Comparison of ENCODE assay signal across 6 cellular contexts in genomic region chr16:30924797-30925645, GRCh38. TPM values are rescaled to one million over a fixed set of nuclear protein-coding genes. Genes with fewer than 3 reads are reported as not detected.
A peak's percentile ranks its signal among the peaks of the same experiment; 100 is the strongest.
DNase-seq lines count a peak whose midpoint lies in the region; ATAC-seq and TF ChIP-seq lines count a peak whose summit lies in the region.

No MANE protein-coding gene starts in this region.

- no peaks in the 10 kb centered on the region for H3K27me3 ChIP-seq in SK-N-SH (ENCODE audit: insufficient read depth)

- H3K9me3 ChIP-seq in SK-N-SH: no peaks in the 10 kb centered on the region

- H3K4me1 ChIP-seq in SK-N-SH (ENCODE audit: control insufficient read depth in 1 of 2, insufficient read depth in 2 of 2, low read depth in 1 of 2, low read length in 1 of 2): peaks cover 0 to 23% of the 10 kb centered on the region in 2 experiments; a peak in 1 of 4 replicates

- H3K27me3 Mint-ChIP-seq in effector memory CD8-positive, alpha-beta T cell: no peaks in the 10 kb centered on the region
- no peaks in the 10 kb centered on the region for H3K27me3 Mint-ChIP-seq in stimulated activated memory B cell treated with anti-CD40 and anti-IgM and Interleukin-4, amounts not matched to agents 10 μg/mL and 1 μg/mL and 100 μg/mL, for 72 hours

- peak overlapping the region; percentile 76 to 77 for H3K4me3 Mint-ChIP-seq in effector memory CD8-positive, alpha-beta T cell
- H3K4me3 Mint-ChIP-seq in stimulated activated memory B cell treated with anti-CD40 and anti-IgM and Interleukin-4, amounts not matched to agents 10 μg/mL and 1 μg/mL and 100 μg/mL, for 72 hours: peak overlapping the region; percentile 83

- peaks cover 12% of the 10 kb centered on the region for H3F3A ChIP-seq in SK-N-SH (replicated peaks; ENCODE audit: insufficient read depth)

- H2AFZ ChIP-seq in SK-N-SH (ENCODE audit: low read depth): no peak overlapping the region

- H3K79me2 ChIP-seq in SK-N-SH (ENCODE audit: insufficient read depth): peaks cover 14% of the 10 kb centered on the region

- peak overlapping the region in 1 of 2 donors; percentile 63 for H3K27ac Mint-ChIP-seq in effector memory CD8-positive, alpha-beta T cell
- H3K27ac Mint-ChIP-seq in stimulated activated memory B cell treated with anti-CD40 and anti-IgM and Interleukin-4, amounts not matched to agents 10 μg/mL and 1 μg/mL and 100 μg/mL, for 72 hours: peak overlapping the region; percentile 75

- peak overlapping the region; percentile 65 for H3K9ac ChIP-seq in SK-N-SH

- peaks cover 22 to 26% of the 10 kb centered on the region in 2 donors for H3K4me1 Mint-ChIP-seq in effector memory CD8-positive, alpha-beta T cell (ENCODE audit: low read depth in 2 of 2)
- H3K4me1 Mint-ChIP-seq in stimulated activated memory B cell treated with anti-CD40 and anti-IgM and Interleukin-4, amounts not matched to agents 10 μg/mL and 1 μg/mL and 100 μg/mL, for 72 hours: peaks cover 42% of the 10 kb centered on the region

- H3K9me2 ChIP-seq in SK-N-SH: no peaks in the 10 kb centered on the region

- CTCF ChIA-PET in SK-N-SH (lab: Yijun Ruan, JAX): interaction anchor here (1.0 to 1.7 kb wide), 6 partner anchors 11 to 50 kb away, joined by 3 to 7 read pairs (median 4); no protein-coding TSS in a partner anchor

- no peak for TF ChIP-seq RAD21 in SK-N-SH (IDR thresholded peaks at IDR 0.05; ENCODE audit: low read length)

- peak overlapping the region; percentile 97 for H3K4me2 ChIP-seq in SK-N-SH

- POLR2A ChIA-PET in SK-N-SH (lab: Yijun Ruan, JAX): no interaction called here

- WGBS in SK-N-SH (ENCODE audit: low lambda C conversion rate): 74% methylated on average over 11 of the region's 12 CpGs

- no peak for TF ChIP-seq EP300 in SK-N-SH (IDR thresholded peaks at IDR 0.05; ENCODE audit: borderline replicate concordance in 1 of 2, low read depth in 1 of 2, low read length in 1 of 2)

- ATAC-seq in SK-N-SH treated with all-trans-retinoic acid at 6 μM for 48 hours (no peak), HG02852 (IDR thresholded peaks at IDR 0.05; ENCODE audit: unreplicated experiment) (no peak)
- no peak for ATAC-seq in effector memory CD8-positive, alpha-beta T cell (replicated peaks)
- no peak for ATAC-seq in stimulated activated memory B cell treated with anti-CD40 and anti-IgM and Interleukin-4, amounts not matched to agents 10 μg/mL and 1 μg/mL and 100 μg/mL, for 72 hours

- peaks cover 18% of the 10 kb centered on the region for H3K36me3 Mint-ChIP-seq in effector memory CD8-positive, alpha-beta T cell (ENCODE audit: insufficient read depth)
- peaks cover 13% of the 10 kb centered on the region for H3K36me3 Mint-ChIP-seq in stimulated activated memory B cell treated with anti-CD40 and anti-IgM and Interleukin-4, amounts not matched to agents 10 μg/mL and 1 μg/mL and 100 μg/mL, for 72 hours

- no peaks in the 10 kb centered on the region for H4K20me1 ChIP-seq in SK-N-SH (ENCODE audit: insufficient read depth)

- H3K36me3 ChIP-seq in SK-N-SH (replicated peaks in 1 of 2; ENCODE audit: control insufficient read depth in 1 of 2, insufficient read depth in 2 of 2, low read length in 1 of 2): peaks cover 8 to 33% of the 10 kb centered on the region in 2 experiments

- peak overlapping the region; percentile 71 to 80 for H3K4me3 ChIP-seq in SK-N-SH (ENCODE audit: low read depth in 2 of 2, low read length in 1 of 2)

- DNase-seq in SK-N-SH (no peak), LoVo (ENCODE audit: low spot score) (no peak)
- no peak for DNase-seq in effector memory CD8-positive, alpha-beta T cell

- H3K27ac ChIP-seq in SK-N-SH (ENCODE audit: low read depth in 2 of 2, low read length in 1 of 2): peak overlapping the region in 1 of 2 experiments; percentile 85; a peak in 2 of 4 replicates

- no peak for TF ChIP-seq CTCF in SK-N-SH (IDR thresholded peaks at IDR 0.05)

- no peaks in the 10 kb centered on the region for H3K9me3 Mint-ChIP-seq in effector memory CD8-positive, alpha-beta T cell
- no peaks in the 10 kb centered on the region for H3K9me3 Mint-ChIP-seq in stimulated activated memory B cell treated with anti-CD40 and anti-IgM and Interleukin-4, amounts not matched to agents 10 μg/mL and 1 μg/mL and 100 μg/mL, for 72 hours

TF ChIP-seq in SK-N-SH, 30 proteins besides CTCF, POLR2A, EP300 and RAD21:
- no peak for TF ChIP-seq CHD2 (IDR thresholded peaks at IDR 0.05; ENCODE audit: low read length, partially characterized antibody)
- TF ChIP-seq YY1 (IDR thresholded peaks at IDR 0.05; ENCODE audit: low read depth): no peak
- TF ChIP-seq JUND (IDR thresholded peaks at IDR 0.05): no peak
- TF ChIP-seq NFIC (IDR thresholded peaks at IDR 0.05; ENCODE audit: borderline replicate concordance): no peak
TF ChIP-seq in SK-N-SH: peak in this region for 0.

TF ChIP-seq in SK-N-SH treated with all-trans-retinoic acid at 6 μM for 48 hours, 23 proteins besides CTCF, POLR2A, EP300 and RAD21 (continues in another document):
- TF ChIP-seq RARB (CRISPR knock-in tag; IDR thresholded peaks at IDR 0.05) (no peak), BACH2 (CRISPR knock-in tag; IDR thresholded peaks at IDR 0.05; ENCODE audit: borderline replicate concordance) (no peak), PATZ1 (CRISPR knock-in tag; IDR thresholded peaks at IDR 0.05; ENCODE audit: borderline replicate concordance) (no peak), ZFP30 (CRISPR knock-in tag; IDR thresholded peaks at IDR 0.05) (no peak), ZC3H10 (CRISPR knock-in tag; IDR thresholded peaks at IDR 0.05) (no peak), TOX (CRISPR knock-in tag; IDR thresholded peaks at IDR 0.05; ENCODE audit: borderline replicate concordance) (no peak), CSRNP3 (CRISPR knock-in tag; IDR thresholded peaks at IDR 0.05) (no peak), ARNTL (CRISPR knock-in tag; IDR thresholded peaks at IDR 0.05; ENCODE audit: borderline replicate concordance, low read depth) (no peak), ZNF8 (CRISPR knock-in tag; IDR thresholded peaks at IDR 0.05) (no peak), ESRRG (CRISPR knock-in tag; IDR thresholded peaks at IDR 0.05) (no peak), ZNF70 (CRISPR knock-in tag; IDR thresholded peaks at IDR 0.05) (no peak), TCF4 (CRISPR knock-in tag; IDR thresholded peaks at IDR 0.05; ENCODE audit: borderline replicate concordance) (no peak), OSR1 (CRISPR knock-in tag; IDR thresholded peaks at IDR 0.05) (no peak), GLIS3 (CRISPR knock-in tag; IDR thresholded peaks at IDR 0.05) (no peak)

RNA-seq across cellular contexts. Expression of gene FBXL19, which starts 1.6 kb away (rescaled TPM):
- polyA plus RNA-seq in SK-N-SH (2012; rRNA removed): 18.3 and 20.6 TPM in 2 replicates
- 8.6 and 15.1 TPM in 2 replicates for polyA plus RNA-seq in SK-N-SH (2012; cell fraction: cytosol; rRNA removed)
- polyA plus RNA-seq in SK-N-SH (2012; cell fraction: nucleus; rRNA removed): 31.4 and 33.9 TPM in 2 replicates

RNA-seq across cellular contexts. Expression of gene ORAI3, which starts 23.8 kb away (rescaled TPM):
- polyA plus RNA-seq in SK-N-SH (2012; rRNA removed): 29.0 and 31.8 TPM in 2 replicates
- 23.3 and 28.4 TPM in 2 replicates for polyA plus RNA-seq in SK-N-SH (2012; cell fraction: cytosol; rRNA removed)
- 32.0 and 34.8 TPM in 2 replicates for polyA plus RNA-seq in SK-N-SH (2012; cell fraction: nucleus; rRNA removed)

RNA-seq across cellular contexts. Expression of gene CTF1, which starts 28.6 kb away (rescaled TPM):
- polyA plus RNA-seq in SK-N-SH (2012; rRNA removed): 35.9 and 45.7 TPM in 2 replicates
- polyA plus RNA-seq in SK-N-SH (2012; cell fraction: cytosol; rRNA removed): 25.7 and 32.1 TPM in 2 replicates
- 25.1 and 26.3 TPM in 2 replicates for polyA plus RNA-seq in SK-N-SH (2012; cell fraction: nucleus; rRNA removed)

RNA-seq across cellular contexts. Expression of gene BCL7C, which starts 31.1 kb away (rescaled TPM):
- polyA plus RNA-seq in SK-N-SH (2012; rRNA removed): 48.5 and 56.3 TPM in 2 replicates
- polyA plus RNA-seq in SK-N-SH (2012; cell fraction: cytosol; rRNA removed): 43.4 and 50.2 TPM in 2 replicates
- polyA plus RNA-seq in SK-N-SH (2012; cell fraction: nucleus; rRNA removed): 18.9 and 20.3 TPM in 2 replicates

RNA-seq across cellular contexts. Expression of gene SETD1A, which starts 32.5 kb away (rescaled TPM):
- polyA plus RNA-seq in SK-N-SH (2012; rRNA removed): 2.4 and 6.8 TPM in 2 replicates
- 4.2 and 6.8 TPM in 2 replicates for polyA plus RNA-seq in SK-N-SH (2012; cell fraction: cytosol; rRNA removed)
- 18.8 and 24.8 TPM in 2 replicates for polyA plus RNA-seq in SK-N-SH (2012; cell fraction: nucleus; rRNA removed)
